In the genomic region with DNA sequence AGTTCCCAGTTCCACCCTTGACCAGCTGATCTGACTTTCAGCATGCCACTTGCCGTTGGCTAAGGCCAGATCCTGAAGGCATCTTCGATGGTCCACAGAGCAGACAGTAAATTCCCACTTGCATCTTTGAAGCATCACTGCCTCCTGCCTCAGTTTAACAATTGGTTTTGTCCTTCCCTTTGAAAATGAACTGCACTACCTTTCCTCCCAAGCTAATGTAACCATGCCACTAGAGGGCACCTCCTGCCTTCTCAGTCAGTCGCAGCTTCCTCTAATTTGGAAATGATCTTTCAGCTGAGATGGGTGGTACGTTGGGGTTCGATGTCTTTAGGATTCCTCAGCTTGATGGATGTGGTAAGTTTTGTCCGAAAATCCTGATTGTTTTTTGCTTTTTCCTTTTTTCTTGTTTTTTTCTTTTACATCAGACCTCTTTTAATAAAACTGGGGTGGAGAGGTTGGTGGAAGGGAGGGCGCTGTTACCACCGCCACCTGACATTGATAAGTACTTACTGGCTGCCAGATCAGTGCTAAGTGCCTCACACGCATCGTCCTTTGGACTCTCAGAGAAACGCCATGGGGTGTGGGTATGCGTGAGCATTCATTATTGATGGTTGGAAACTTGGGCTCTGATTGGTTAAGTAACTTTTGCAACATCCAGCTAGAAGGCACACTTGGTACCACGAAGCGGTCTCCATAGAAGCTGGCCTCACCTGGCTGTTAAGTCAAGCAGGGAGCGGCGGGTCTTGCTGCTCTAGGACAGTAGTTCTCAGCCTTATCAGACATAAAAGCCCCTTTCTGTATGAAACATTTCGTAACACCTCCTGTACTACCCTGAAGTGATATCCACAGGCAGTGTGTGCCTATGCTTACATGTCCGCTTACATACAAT, we compare ENCODE assay signal across 8 cellular contexts. TPM values are rescaled to one million over a fixed set of nuclear protein-coding genes. Genes with fewer than 3 reads are reported as not detected.
DNase-seq lines count a peak whose midpoint lies in the region; ATAC-seq and TF ChIP-seq lines count a peak whose summit lies in the region.

No MANE protein-coding gene starts in this region.

- TF ChIP-seq CTCF in AG04449 (IDR thresholded peaks at IDR 0.05; ENCODE audit: insufficient read depth, low read length, missing control alignments) (peak; percentile 86), colonic mucosa (IDR thresholded peaks at IDR 0.05) (peak; percentile 46)

- H3K4me3 ChIP-seq in AG04449 (ENCODE audit: low read depth, low read length) = peak overlapping the region; percentile 51
- peak overlapping the region; percentile 15 for H3K4me3 ChIP-seq in colonic mucosa

- no peaks in the 10 kb centered on the region for H3K27me3 ChIP-seq in colonic mucosa

- no peaks in the 10 kb centered on the region for H3K9me3 ChIP-seq in colonic mucosa

- CTCF ChIA-PET in AG04449 (lab: Yijun Ruan, JAX) = interaction anchor here (0.9 to 6.2 kb wide), 27 partner anchors 9 to 938 kb away, joined by 3 to 186 read pairs (median 4); partner anchors contain the start of genes PTTG1 and SLU7

- ATAC-seq in GM18858 (IDR thresholded peaks at IDR 0.05; ENCODE audit: unreplicated experiment) = peak; percentile 16
- ATAC-seq in HG03095 (IDR thresholded peaks at IDR 0.05; ENCODE audit: unreplicated experiment) = peak; percentile 26
- peak; percentile 83 for ATAC-seq in left colon

- H3K4me1 ChIP-seq in colonic mucosa = no peaks in the 10 kb centered on the region

- H3K27ac ChIP-seq in colonic mucosa = no peak overlapping the region

- POLR2A ChIA-PET in AG04449 (lab: Yijun Ruan, JAX) = no interaction called here

- DNase-seq in AG04449 (ENCODE audit: low read depth, low spot score) = no peak
- DNase-seq in NCI-H2196 (lab: John Stamatoyannopoulos, UW; ENCODE audit: unreplicated experiment) = peak; percentile 50
- DNase-seq in activated CD4-positive, CD25-positive, alpha-beta regulatory T cell (lab: John Stamatoyannopoulos, UW) = peak; percentile 30 to 46 (median 39)
- DNase-seq in colonic mucosa = peak; percentile 65
- peak; percentile 42 to 51 for DNase-seq in left colon
- DNase-seq in stimulated activated CD4-positive, alpha-beta T cell treated with anti-CD3 and anti-CD28 coated beads, Interleukin-2, amount 100 ng/mL, for 48 hours = peak; percentile 44 to 54

- H3K36me3 ChIP-seq in colonic mucosa = no peaks in the 10 kb centered on the region

- intact Hi-C loops in colonic mucosa (cut with DNase I) = loop anchor here (5.0 kb wide), 1 partner anchor 69 kb away; no protein-coding TSS in a partner anchor
- intact Hi-C loops in left colon (cut with DNase I, micrococcal nuclease) = no loop called here

- peak overlapping the region; percentile 61 to 65 for H3K9ac ChIP-seq in colonic mucosa (ENCODE audit: low read depth in 2 of 2, low read length in 2 of 2)

RNA-seq across cellular contexts. Expression of gene PTTG1, which starts 16.9 kb away (rescaled TPM):
- total RNA-seq in colonic mucosa = 100 to 1,000 TPM in 1 of 2 donors, 10 to 100 TPM in 1; 37.0 to 104 TPM
- 10 to 100 TPM in 1 of 2 donors, 1 to 10 TPM in 1; 6.8 to 30.8 TPM for total RNA-seq in left colon

RNA-seq across cellular contexts. Expression of gene SLU7, which starts 19.7 kb away (rescaled TPM):
- total RNA-seq in colonic mucosa = 10 to 100 TPM; 31.5 to 48.8 TPM
- 10 to 100 TPM; 35.5 to 50.7 TPM for total RNA-seq in left colon

RNA-seq across cellular contexts. Expression of gene FAM200C, which starts 38.7 kb away (rescaled TPM):
- total RNA-seq in colonic mucosa (1 to 10 TPM; 1.8 to 2.3 TPM), left colon (1 to 10 TPM; 1.3 to 1.8 TPM)

Comparison
In these comparisons a context has a peak if more than half of its experiments do, and no peak if none do; other contexts are left out.
1. ATAC-seq: peak in every context shown above with its lines; median percentile 83 in left colon; 26 in HG03095; 16 in GM18858.